In genomic region chr6:160014869-160015182, GRCh38 we compare ENCODE assay signal across 17 cellular contexts. TPM values are rescaled to one million over a fixed set of nuclear protein-coding genes. Genes with fewer than 3 reads are reported as not detected.
DNase-seq lines count a peak whose midpoint lies in the region; ATAC-seq and TF ChIP-seq lines count a peak whose summit lies in the region.
"Had no signal": no experiment of that assay in that cellular context is flagged by ENCODE, and none has a peak within 500 bp of the region (broad histone marks: within the 10 kb centered on the region; RNA-seq: fewer than 3 reads in every experiment).

No MANE protein-coding gene starts in this region.

- DNase-seq in activated naive CD4-positive, alpha-beta T cell treated with anti-CD3 and anti-CD28 coated beads, Interleukin-2, amount 10 ng/mL, durations not matched to agents 7 days and 5 days = no peak
- no peak for DNase-seq in activated naive CD4-positive, alpha-beta T cell treated with anti-CD3 and anti-CD28 coated beads, Interleukin-2, amount 50 U/mL, for 16 hours
- no peak for DNase-seq in T-helper 17 cell
- DNase-seq in activated naive CD8-positive, alpha-beta T cell treated with anti-CD3 and anti-CD28 coated beads, Interleukin-2, amount 50 U/mL, for 24 hours = no peak
- peak; percentile 21 for DNase-seq in renal cortical epithelial cell (ENCODE audit: low read depth)
- no peak for DNase-seq in NCI-H1930 (lab: John Stamatoyannopoulos, UW)
- no peak for DNase-seq in right lobe of liver
- DNase-seq: activated CD8-positive, alpha-beta memory T cell treated with anti-CD3 and anti-CD28 coated beads, Interleukin-2, amount 50 U/mL, for 4 hours; brain microvascular endothelial cell; NCI-H510A; stimulated activated CD4-positive, alpha-beta T cell treated with anti-CD3 and anti-CD28 coated beads, Interleukin-12 subunit alpha, Interleukin-12 subunit beta, amount 100 ng/mL, for 4 hours; trophoblast cell had no signal

- no peaks in the 10 kb centered on the region for H3K9me3 Mint-ChIP-seq in activated naive CD4-positive, alpha-beta T cell treated with anti-CD3 and anti-CD28 coated beads, Interleukin-2, amount 10 ng/mL, durations not matched to agents 7 days and 5 days
- peaks cover 4% of the 10 kb centered on the region for H3K9me3 Mint-ChIP-seq in activated naive CD8-positive, alpha-beta T cell treated with anti-CD3 and anti-CD28 coated beads, Interleukin-2, amount 50 U/mL, for 24 hours

- WGBS in right lobe of liver (ENCODE audit: insufficient coverage, low coverage, low lambda C conversion rate, missing lambda C conversion rate) = 80% methylated on average over 2 of the region's 2 CpGs

- H3K9me3 ChIP-seq in T-helper 17 cell (ENCODE audit: control insufficient read depth, low read length, poor library complexity, severe bottlenecking) = no peaks in the 10 kb centered on the region
- H3K9me3 ChIP-seq in right lobe of liver = no peaks in the 10 kb centered on the region
- H3K9me3 ChIP-seq: HAP-1, right atrium auricular region had no signal

- H3K4me3 ChIP-seq in right lobe of liver = no peak overlapping the region
- H3K4me3 ChIP-seq: GM12878, HAP-1, right atrium auricular region, SK-N-MC had no signal

- no peak for TF ChIP-seq CTCF in right lobe of liver (IDR thresholded peaks at IDR 0.05)

- H3K27ac Mint-ChIP-seq in activated naive CD4-positive, alpha-beta T cell treated with anti-CD3 and anti-CD28 coated beads, Interleukin-2, amount 10 ng/mL, durations not matched to agents 7 days and 5 days = peak overlapping the region; percentile 94
- H3K27ac Mint-ChIP-seq in T-helper 17 cell = peak overlapping the region; percentile 90
- peak overlapping the region; percentile 84 for H3K27ac Mint-ChIP-seq in activated naive CD8-positive, alpha-beta T cell treated with anti-CD3 and anti-CD28 coated beads, Interleukin-2, amount 50 U/mL, for 24 hours

- ATAC-seq in T-helper 17 cell = no peak
- ATAC-seq in activated naive CD8-positive, alpha-beta T cell treated with anti-CD3 and anti-CD28 coated beads, Interleukin-2, amount 50 U/mL, for 24 hours = no peak
- no peak for ATAC-seq in right lobe of liver
- ATAC-seq in SK-N-SH treated with all-trans-retinoic acid at 6 μM for 48 hours = no peak
- ATAC-seq: GM12878 had no signal

- no peaks in the 10 kb centered on the region for H3K27me3 ChIP-seq in right lobe of liver
- H3K27me3 ChIP-seq: brain microvascular endothelial cell, right atrium auricular region had no signal

- no peak overlapping the region for H3K27ac ChIP-seq in right lobe of liver
- H3K27ac ChIP-seq: brain microvascular endothelial cell, right atrium auricular region, SK-N-MC had no signal

- H3K4me3 Mint-ChIP-seq in activated naive CD4-positive, alpha-beta T cell treated with anti-CD3 and anti-CD28 coated beads, Interleukin-2, amount 10 ng/mL, durations not matched to agents 7 days and 5 days = peak overlapping the region; percentile 27
- peak overlapping the region; percentile 64 for H3K4me3 Mint-ChIP-seq in T-helper 17 cell
- peak overlapping the region; percentile 10 for H3K4me3 Mint-ChIP-seq in activated naive CD8-positive, alpha-beta T cell treated with anti-CD3 and anti-CD28 coated beads, Interleukin-2, amount 50 U/mL, for 24 hours

- H3K4me1 Mint-ChIP-seq in activated naive CD4-positive, alpha-beta T cell treated with anti-CD3 and anti-CD28 coated beads, Interleukin-2, amount 10 ng/mL, durations not matched to agents 7 days and 5 days = peaks cover 68% of the 10 kb centered on the region
- peaks cover 36% of the 10 kb centered on the region for H3K4me1 Mint-ChIP-seq in T-helper 17 cell
- H3K4me1 Mint-ChIP-seq in activated naive CD8-positive, alpha-beta T cell treated with anti-CD3 and anti-CD28 coated beads, Interleukin-2, amount 50 U/mL, for 24 hours = peaks cover 69% of the 10 kb centered on the region

- H3K36me3 ChIP-seq in right lobe of liver = peaks cover 0 to 30% (median 7%) of the 10 kb centered on the region in 4 donors

- H3K4me1 ChIP-seq in right lobe of liver = no peaks in the 10 kb centered on the region
- H3K4me1 ChIP-seq: HAP-1 had no signal

- H3K36me3 Mint-ChIP-seq in activated naive CD4-positive, alpha-beta T cell treated with anti-CD3 and anti-CD28 coated beads, Interleukin-2, amount 10 ng/mL, durations not matched to agents 7 days and 5 days = peaks cover 76% of the 10 kb centered on the region
- H3K36me3 Mint-ChIP-seq in T-helper 17 cell (ENCODE audit: low read depth) = peaks cover 8% of the 10 kb centered on the region
- peaks cover 81% of the 10 kb centered on the region for H3K36me3 Mint-ChIP-seq in activated naive CD8-positive, alpha-beta T cell treated with anti-CD3 and anti-CD28 coated beads, Interleukin-2, amount 50 U/mL, for 24 hours (ENCODE audit: low read depth)

- no peak for TF ChIP-seq POLR2A in right lobe of liver (IDR thresholded peaks at IDR 0.05)

- H3K27me3 Mint-ChIP-seq in activated naive CD4-positive, alpha-beta T cell treated with anti-CD3 and anti-CD28 coated beads, Interleukin-2, amount 10 ng/mL, durations not matched to agents 7 days and 5 days = no peaks in the 10 kb centered on the region
- no peaks in the 10 kb centered on the region for H3K27me3 Mint-ChIP-seq in T-helper 17 cell
- H3K27me3 Mint-ChIP-seq in activated naive CD8-positive, alpha-beta T cell treated with anti-CD3 and anti-CD28 coated beads, Interleukin-2, amount 50 U/mL, for 24 hours = no peaks in the 10 kb centered on the region

- intact Hi-C loops in right lobe of liver (cut with DNase I) = no loop called here

- CTCF ChIA-PET in activated naive CD4-positive, alpha-beta T cell treated with anti-CD3 and anti-CD28 coated beads, Interleukin-2, amount 10 ng/mL, durations not matched to agents 7 days and 5 days (lab: Charles Lee) = interaction anchor here (0.8 to 1.0 kb wide), 3 partner anchors 15 to 38 kb away, joined by 3 read pairs; no protein-coding TSS in a partner anchor

TF ChIP-seq in SK-N-SH treated with all-trans-retinoic acid at 6 μM for 48 hours, 23 proteins besides CTCF, POLR2A, EP300 and RAD21:
- TF ChIP-seq ZNF8 (CRISPR knock-in tag; IDR thresholded peaks at IDR 0.05) = no peak
- TF ChIP-seq ZFP30 (CRISPR knock-in tag; IDR thresholded peaks at IDR 0.05) = no peak
- TF ChIP-seq CREB5 (CRISPR knock-in tag; IDR thresholded peaks at IDR 0.05; ENCODE audit: low read depth) = no peak
- no peak for TF ChIP-seq OSR1 (CRISPR knock-in tag; IDR thresholded peaks at IDR 0.05)
- TF ChIP-seq TOX (CRISPR knock-in tag; IDR thresholded peaks at IDR 0.05; ENCODE audit: borderline replicate concordance) = no peak
- no peak for TF ChIP-seq SNAI2 (CRISPR knock-in tag; IDR thresholded peaks at IDR 0.05)
- TF ChIP-seq RARB (CRISPR knock-in tag; IDR thresholded peaks at IDR 0.05) = no peak
- TF ChIP-seq ZNF70 (CRISPR knock-in tag; IDR thresholded peaks at IDR 0.05) = no peak
- TF ChIP-seq ARNTL (CRISPR knock-in tag; IDR thresholded peaks at IDR 0.05; ENCODE audit: borderline replicate concordance, low read depth) = no peak
- TF ChIP-seq PPARA (CRISPR knock-in tag; IDR thresholded peaks at IDR 0.05; ENCODE audit: borderline replicate concordance) = no peak
TF ChIP-seq in SK-N-SH treated with all-trans-retinoic acid at 6 μM for 48 hours: peak in this region for 0.

RNA-seq across cellular contexts. Expression of gene IGF2R, which starts 45.9 kb away (rescaled TPM):
- total RNA-seq in T-helper 17 cell (10 to 100 TPM; 56.7 to 59.5 TPM), renal cortical epithelial cell (147 and 267 TPM in 2 replicates), right lobe of liver (10 to 100 TPM; 50.3 to 81.0 (median 67.1) TPM)

Comparison
In these comparisons a context has a peak if more than half of its experiments do, and no peak if none do; other contexts are left out.
1. H3K4me3 Mint-ChIP-seq: peak in every context shown above with its lines; median percentile 64 in T-helper 17 cell; 27 in activated naive CD4-positive, alpha-beta T cell treated with anti-CD3 and anti-CD28 coated beads, Interleukin-2, amount 10 ng/mL, durations not matched to agents 7 days and 5 days; 10 in activated naive CD8-positive, alpha-beta T cell treated with anti-CD3 and anti-CD28 coated beads, Interleukin-2, amount 50 U/mL, for 24 hours.